In genomic region chr2:105969552-105969951, GRCh38 we compare ENCODE assay signal across 9 cellular contexts.
DNase-seq lines count a peak whose midpoint lies in the region; FAIRE-seq and TF ChIP-seq lines count a peak whose summit lies in the region.
"Had no signal": no experiment of that assay in that cellular context is flagged by ENCODE, and none has a peak within 500 bp of the region (broad histone marks: within the 10 kb centered on the region; RNA-seq: fewer than 3 reads in every experiment).

No MANE protein-coding gene starts in this region.

- no peaks in the 10 kb centered on the region for H3F3A ChIP-seq in DOHH2 (ENCODE audit: control insufficient read depth, insufficient read depth)

- H3K9me2 ChIP-seq in DOHH2 (replicated peaks; ENCODE audit: control insufficient read depth, low read length): no peaks in the 10 kb centered on the region

- no peak overlapping the region for H2BK12ac ChIP-seq in mesenchymal stem cell (ENCODE audit: low read length in 2 of 2)

- H2AFZ ChIP-seq in mesenchymal stem cell (ENCODE audit: low read depth, low read length): no peak overlapping the region

- H3K4me1 Mint-ChIP-seq in immature natural killer cell: no peaks in the 10 kb centered on the region

- no peak overlapping the region for H2BK5ac ChIP-seq in mesenchymal stem cell (ENCODE audit: low read depth, low read length, poor library complexity, severe bottlenecking)

- no peak overlapping the region for H2BK120ac ChIP-seq in mesenchymal stem cell (ENCODE audit: low read depth, low read length)

- no peaks in the 10 kb centered on the region for H3K4me1 ChIP-seq in DOHH2 (ENCODE audit: control insufficient read depth, low read length)
- H3K4me1 ChIP-seq in mesenchymal stem cell (ENCODE audit: control insufficient read depth, insufficient read depth, low read depth, low read length): no peaks in the 10 kb centered on the region

- H3K27me3 ChIP-seq in DOHH2 (ENCODE audit: control insufficient read depth, low read length) (no peaks in the 10 kb centered on the region), mesenchymal stem cell (ENCODE audit: control insufficient read depth in 1 of 2, insufficient read depth in 1 of 2, low read length in 2 of 2) (peaks cover 1 to 24% of the 10 kb centered on the region in 2 experiments)

- no peaks in the 10 kb centered on the region for H4K20me1 ChIP-seq in DOHH2 (ENCODE audit: control insufficient read depth, insufficient read depth, low read depth, low read length)

- H3K36me3 ChIP-seq in DOHH2 (ENCODE audit: control insufficient read depth, low read length) (no peaks in the 10 kb centered on the region), mesenchymal stem cell (ENCODE audit: control insufficient read depth in 1 of 2, insufficient read depth in 2 of 2, low read depth in 1 of 2, low read length in 2 of 2) (no peaks in the 10 kb centered on the region)

- peaks cover 0 to 4% (median 2%) of the 10 kb centered on the region in 3 donors for H3K27me3 Mint-ChIP-seq in immature natural killer cell (ENCODE audit: low read depth in 3 of 3)

- no peaks in the 10 kb centered on the region for H3K36me3 Mint-ChIP-seq in immature natural killer cell

- no peaks in the 10 kb centered on the region for H3K9me3 Mint-ChIP-seq in immature natural killer cell

- H4K91ac ChIP-seq in mesenchymal stem cell (ENCODE audit: low read length): no peak overlapping the region

- DNase-seq in NCI-H526 (lab: John Stamatoyannopoulos, UW) (peak; percentile 65 to 79), cardiac fibroblast (ENCODE audit: low read depth in 2 of 2) (peak; percentile 3 to 25), mesenchymal stem cell (no peak), urothelium cell line (ENCODE audit: low spot score) (no peak), immature natural killer cell (no peak), pons (ENCODE audit: low spot score) (no peak)
- DNase-seq: NCI-H345 had no signal

- no peak overlapping the region for H4K8ac ChIP-seq in mesenchymal stem cell (ENCODE audit: low read length)

- H3K9ac ChIP-seq in mesenchymal stem cell (ENCODE audit: low read length): no peak overlapping the region

- H3K79me2 ChIP-seq in DOHH2 (ENCODE audit: control insufficient read depth, low read length): no peaks in the 10 kb centered on the region

- H3K27ac Mint-ChIP-seq in immature natural killer cell: no peak overlapping the region

- no peak overlapping the region for H3K27ac ChIP-seq in 22Rv1
- H3K27ac ChIP-seq in DOHH2 (ENCODE audit: low read depth, low read length): no peak overlapping the region
- no peak overlapping the region for H3K27ac ChIP-seq in mesenchymal stem cell (ENCODE audit: low read length, poor library complexity, severe bottlenecking)

- peak; percentile 30 for TF ChIP-seq CTCF in 22Rv1 (IDR thresholded peaks at IDR 0.05)
- TF ChIP-seq CTCF in DOHH2 (IDR thresholded peaks at IDR 0.05; ENCODE audit: low read depth, low read length, poor library complexity, severe bottlenecking): peak; percentile 50
- TF ChIP-seq CTCF in cardiac fibroblast (IDR thresholded peaks at IDR 0.05; ENCODE audit: low read depth, low read length): peak; percentile 47

- no peak overlapping the region for H3K18ac ChIP-seq in mesenchymal stem cell (ENCODE audit: low read depth in 1 of 2, low read length in 2 of 2)

- no peak overlapping the region for H3K14ac ChIP-seq in mesenchymal stem cell (ENCODE audit: low read length in 2 of 2)

- H3K4me3 Mint-ChIP-seq in immature natural killer cell: no peak overlapping the region

- H3K4me2 ChIP-seq in DOHH2 (ENCODE audit: low read length) (no peak overlapping the region), mesenchymal stem cell (ENCODE audit: low read length, poor library complexity, severe bottlenecking) (no peak overlapping the region)

- no peak overlapping the region for H3K23ac ChIP-seq in mesenchymal stem cell (ENCODE audit: low read length in 2 of 2)

- no peaks in the 10 kb centered on the region for H3K9me3 ChIP-seq in DOHH2 (ENCODE audit: control insufficient read depth, insufficient read depth, low read length)
- no peaks in the 10 kb centered on the region for H3K9me3 ChIP-seq in mesenchymal stem cell (ENCODE audit: control insufficient read depth, low read length)

- FAIRE-seq in urothelium cell line (lab: Jason Lieb, UNC): no peak

- H2BK15ac ChIP-seq in mesenchymal stem cell (ENCODE audit: low read depth, poor library complexity, severe bottlenecking): no peak overlapping the region

- no peak overlapping the region for H2AK5ac ChIP-seq in mesenchymal stem cell (ENCODE audit: low read length, severe bottlenecking)

- WGBS in mesenchymal stem cell: 54% methylated on average over 6 of the region's 7 CpGs

- no peak overlapping the region for H3K4me3 ChIP-seq in DOHH2 (ENCODE audit: low read length)
- H3K4me3 ChIP-seq in cardiac fibroblast (replicated peaks in 1 of 2; ENCODE audit: low read depth in 2 of 2, low read length in 2 of 2): no peak overlapping the region
- H3K4me3 ChIP-seq in mesenchymal stem cell (ENCODE audit: insufficient read depth in 1 of 2, low read depth in 1 of 2, low read length in 2 of 2): no peak overlapping the region

- no peak overlapping the region for H3K4ac ChIP-seq in mesenchymal stem cell (ENCODE audit: low read depth in 1 of 2, low read length in 2 of 2)

- H3K79me1 ChIP-seq in mesenchymal stem cell (replicated peaks; ENCODE audit: low read length, poor library complexity, severe bottlenecking): no peaks in the 10 kb centered on the region

Comparison
In these comparisons a context has a peak if more than half of its experiments do, and no peak if none do; other contexts are left out.
1. DNase-seq: peak in NCI-H526 (2 of 2) and cardiac fibroblast (2 of 2); none in mesenchymal stem cell (single experiment), urothelium cell line (single experiment), immature natural killer cell (0 of 3) and pons (single experiment).
2. Peak in every context shown above with its lines, with median percentiles within 50 percentile points of each other: CTCF ChIP-seq.